12 cellular contexts compared by ENCODE assay signal in genomic region chr19:1161716-1162115, GRCh38. TPM values are rescaled to one million over a fixed set of nuclear protein-coding genes. Genes with fewer than 3 reads are reported as not detected.
DNase-seq lines count a peak whose midpoint lies in the region; ATAC-seq, FAIRE-seq and TF ChIP-seq lines count a peak whose summit lies in the region.
"Had no signal": no experiment of that assay in that cellular context is flagged by ENCODE, and none has a peak within 500 bp of the region (broad histone marks: within the 10 kb centered on the region; RNA-seq: fewer than 3 reads in every experiment).

No MANE protein-coding gene starts in this region.

- no peaks in the 10 kb centered on the region for H3K36me3 Mint-ChIP-seq in stimulated activated effector memory CD8-positive, alpha-beta T cell treated with anti-CD3 and anti-CD28 coated beads, Interleukin-12 subunit alpha, Interleukin-12 subunit beta, amount 100 ng/mL, for 72 hours

- H3K4me3 ChIP-seq in fibroblast of villous mesenchyme (ENCODE audit: low read depth, low read length), result no peak overlapping the region
- no peak overlapping the region for H3K4me3 ChIP-seq in thymus (ENCODE audit: low read length)

- peaks cover 14% of the 10 kb centered on the region for H3K36me3 ChIP-seq in thymus (ENCODE audit: control insufficient read depth, insufficient read depth)

- 89% methylated on average over 17 of the region's 18 CpGs for WGBS in thymus

- H3K4me3 Mint-ChIP-seq in stimulated activated effector memory CD8-positive, alpha-beta T cell treated with anti-CD3 and anti-CD28 coated beads, Interleukin-12 subunit alpha, Interleukin-12 subunit beta, amount 100 ng/mL, for 72 hours, result no peak overlapping the region
- H3K4me3 Mint-ChIP-seq: activated CD8-positive, alpha-beta memory T cell treated with anti-CD3 and anti-CD28 coated beads, Interleukin-2, amount 10 ng/mL, durations not matched to agents 7 days and 5 days had no signal

- H3K4me1 ChIP-seq in thymus (ENCODE audit: control insufficient read depth, insufficient read depth, low read length), result no peaks in the 10 kb centered on the region

- DNase-seq in DMS53 (lab: John Stamatoyannopoulos, UW), result peak; percentile 37
- no peak for DNase-seq in DMS53 treated with DMSO at 0.1 percent for 48 hours (lab: John Stamatoyannopoulos, UW; ENCODE audit: unreplicated experiment)
- DNase-seq in NCI-H774 (lab: John Stamatoyannopoulos, UW), result peak; percentile 37
- peak; percentile 79 for DNase-seq in fibroblast of villous mesenchyme (ENCODE audit: low read depth)
- no peak for DNase-seq in stimulated activated effector memory CD8-positive, alpha-beta T cell treated with anti-CD3 and anti-CD28 coated beads, Interleukin-12 subunit alpha, Interleukin-12 subunit beta, amount 100 ng/mL, for 72 hours (ENCODE audit: low spot score in 2 of 2)
- DNase-seq in frontal cortex (ENCODE audit: low spot score in 2 of 2), result no peak
- no peak for DNase-seq in KG1 (lab: John Stamatoyannopoulos, UW)
- DNase-seq: activated CD8-positive, alpha-beta memory T cell treated with anti-CD3 and anti-CD28 coated beads, Interleukin-2, amount 10 ng/mL, durations not matched to agents 7 days and 5 days; anterior cingulate cortex; GF-D8; T-helper 2 cell had no signal

- ATAC-seq in stimulated activated effector memory CD8-positive, alpha-beta T cell treated with anti-CD3 and anti-CD28 coated beads, Interleukin-12 subunit alpha, Interleukin-12 subunit beta, amount 100 ng/mL, for 72 hours, result no peak
- ATAC-seq: activated CD8-positive, alpha-beta memory T cell treated with anti-CD3 and anti-CD28 coated beads, Interleukin-2, amount 10 ng/mL, durations not matched to agents 7 days and 5 days had no signal

- H3K4me1 Mint-ChIP-seq in stimulated activated effector memory CD8-positive, alpha-beta T cell treated with anti-CD3 and anti-CD28 coated beads, Interleukin-12 subunit alpha, Interleukin-12 subunit beta, amount 100 ng/mL, for 72 hours, result peaks cover 13% of the 10 kb centered on the region
- H3K4me1 Mint-ChIP-seq: activated CD8-positive, alpha-beta memory T cell treated with anti-CD3 and anti-CD28 coated beads, Interleukin-2, amount 10 ng/mL, durations not matched to agents 7 days and 5 days had no signal

- FAIRE-seq in frontal cortex (lab: Jason Lieb, UNC), result no peak

- H3K27ac ChIP-seq in thymus (ENCODE audit: low read depth), result peak overlapping the region; percentile 46

- no peaks in the 10 kb centered on the region for H3K27me3 ChIP-seq in thymus (ENCODE audit: control insufficient read depth, insufficient read depth)

- H3K27ac Mint-ChIP-seq in stimulated activated effector memory CD8-positive, alpha-beta T cell treated with anti-CD3 and anti-CD28 coated beads, Interleukin-12 subunit alpha, Interleukin-12 subunit beta, amount 100 ng/mL, for 72 hours, result no peak overlapping the region
- H3K27ac Mint-ChIP-seq: activated CD8-positive, alpha-beta memory T cell treated with anti-CD3 and anti-CD28 coated beads, Interleukin-2, amount 10 ng/mL, durations not matched to agents 7 days and 5 days had no signal

- H3K9me3 Mint-ChIP-seq in stimulated activated effector memory CD8-positive, alpha-beta T cell treated with anti-CD3 and anti-CD28 coated beads, Interleukin-12 subunit alpha, Interleukin-12 subunit beta, amount 100 ng/mL, for 72 hours, result no peaks in the 10 kb centered on the region

- no peaks in the 10 kb centered on the region for H3K9me3 ChIP-seq in thymus (ENCODE audit: control insufficient read depth)

- TF ChIP-seq CTCF in fibroblast of villous mesenchyme (IDR thresholded peaks at IDR 0.05; ENCODE audit: insufficient read depth, low read depth, low read length), result no peak

RNA-seq across cellular contexts. Expression of gene SBNO2, which starts 12.4 kb away (rescaled TPM):
- total RNA-seq in fibroblast of villous mesenchyme (69.5 and 69.9 TPM in 2 replicates), frontal cortex (4.1 TPM)
- polyA plus RNA-seq in thymus, result 62.4 TPM

RNA-seq across cellular contexts. Expression of gene STK11, which starts 43.9 kb away (rescaled TPM):
- total RNA-seq in fibroblast of villous mesenchyme, result 90.8 and 94.1 TPM in 2 replicates
- polyA plus RNA-seq in thymus, result 60.2 TPM
- total RNA-seq in frontal cortex, result 45.7 TPM

RNA-seq across cellular contexts. Expression of gene GPX4, which starts 57.9 kb away (rescaled TPM):
- total RNA-seq in fibroblast of villous mesenchyme (254 and 337 TPM in 2 replicates), frontal cortex (150 TPM)
- polyA plus RNA-seq in thymus, result 546 TPM

Comparison
In these comparisons a context has a peak if more than half of its experiments do, and no peak if none do; other contexts are left out.
1. DNase-seq: peak in DMS53 (single experiment), NCI-H774 (single experiment) and fibroblast of villous mesenchyme (single experiment); none in DMS53 treated with DMSO at 0.1 percent for 48 hours (single experiment), stimulated activated effector memory CD8-positive, alpha-beta T cell treated with anti-CD3 and anti-CD28 coated beads, Interleukin-12 subunit alpha, Interleukin-12 subunit beta, amount 100 ng/mL, for 72 hours (0 of 2), frontal cortex (0 of 2) and KG1 (single experiment).
2. RNA of gene SBNO2, which starts 12.4 kb away (total RNA-seq): 69.5 to 69.9 TPM in fibroblast of villous mesenchyme; 4.1 TPM in frontal cortex (single experiment); every median in the first group is over 10 times any median in the second.